In genomic region chr3:13851091-13851849, GRCh38 we compare ENCODE assay signal across 25 cellular contexts. TPM values are rescaled to one million over a fixed set of nuclear protein-coding genes. Genes with fewer than 3 reads are reported as not detected.
DNase-seq lines count a peak whose midpoint lies in the region; ATAC-seq and TF ChIP-seq lines count a peak whose summit lies in the region.
"Had no signal": no experiment of that assay in that cellular context is flagged by ENCODE, and none has a peak within 500 bp of the region (broad histone marks: within the 10 kb centered on the region; RNA-seq: fewer than 3 reads in every experiment).

No MANE protein-coding gene starts in this region.

- CTCF ChIA-PET in MCF 10A (lab: Yijun Ruan, JAX), result interaction anchor here (1.0 kb wide), 1 partner anchor 8 kb away, joined by 3 read pairs; no protein-coding TSS in a partner anchor

- no peak overlapping the region for H3K4me3 ChIP-seq in breast epithelium
- no peak overlapping the region for H3K4me3 ChIP-seq in upper lobe of right lung
- no peak overlapping the region for H3K4me3 ChIP-seq in gastrocnemius medialis
- H3K4me3 ChIP-seq: A549, GM23338, K562, skin epidermis, vagina had no signal

- intact Hi-C loops in MCF 10A (cut with micrococcal nuclease) (no loop called here), breast epithelium (cut with DNase I; ENCODE audit: low total_unique reads) (no loop called here), upper lobe of right lung (cut with DNase I) (no loop called here), gastrocnemius medialis (cut with DNase I; ENCODE audit: low total_unique reads) (no loop called here)

- ATAC-seq in upper lobe of right lung (no peak), gastrocnemius medialis (no peak)
- ATAC-seq: K562 had no signal

- H3K9me3 ChIP-seq in breast epithelium (no peaks in the 10 kb centered on the region), upper lobe of right lung (no peaks in the 10 kb centered on the region), gastrocnemius medialis (no peaks in the 10 kb centered on the region)
- H3K9me3 ChIP-seq: A549, BE2C, vagina had no signal

- no TSS peak for BruUV-seq in MCF 10A (replicated peaks; lab: Mats Ljungman, UMichigan)

- no peaks in the 10 kb centered on the region for H3K4me1 ChIP-seq in breast epithelium
- no peaks in the 10 kb centered on the region for H3K4me1 ChIP-seq in upper lobe of right lung
- no peaks in the 10 kb centered on the region for H3K4me1 ChIP-seq in gastrocnemius medialis
- H3K4me1 ChIP-seq: A549, BE2C had no signal

- in situ Hi-C loops in gastrocnemius medialis (cut with MboI; ENCODE audit: low sequenced_read_pairs in 4 of 4), result no loop called here

- H3K27ac ChIP-seq in breast epithelium (no peak overlapping the region), upper lobe of right lung (peak overlapping the region; percentile 36), gastrocnemius medialis (no peak overlapping the region)
- H3K27ac ChIP-seq: A549, vagina, WERI-Rb-1 had no signal

- H3K27me3 Mint-ChIP-seq in MCF 10A (ENCODE audit: insufficient read depth, unreplicated experiment), result no peaks in the 10 kb centered on the region
- H3K27me3 Mint-ChIP-seq in mesothelial cell of epicardium (ENCODE audit: low read depth), result no peaks in the 10 kb centered on the region
- H3K27me3 Mint-ChIP-seq: brain had no signal

- TF ChIP-seq POLR2A in breast epithelium (IDR thresholded peaks at IDR 0.05) (no peak), gastrocnemius medialis (IDR thresholded peaks at IDR 0.05) (no peak)

- H3K9me3 Mint-ChIP-seq in MCF 10A (ENCODE audit: unreplicated experiment) (no peaks in the 10 kb centered on the region), mesothelial cell of epicardium (peaks cover 3% of the 10 kb centered on the region)
- H3K9me3 Mint-ChIP-seq: brain, GM23338 had no signal

- H3K27me3 ChIP-seq in breast epithelium, result peaks cover 0 to 33% of the 10 kb centered on the region in 2 donors
- H3K27me3 ChIP-seq in upper lobe of right lung, result peaks cover 2% of the 10 kb centered on the region
- H3K27me3 ChIP-seq in gastrocnemius medialis, result peaks cover 0 to 7% (median 4%) of the 10 kb centered on the region in 3 donors
- H3K27me3 ChIP-seq: BE2C, vagina had no signal

- H3K27ac Mint-ChIP-seq in MCF 10A (ENCODE audit: low read depth, unreplicated experiment) (peak overlapping the region; percentile 85), mesothelial cell of epicardium (peak overlapping the region; percentile 76)
- H3K27ac Mint-ChIP-seq: GM23338 had no signal

- TF ChIP-seq CTCF in MCF 10A (IDR thresholded peaks at IDR 0.05; ENCODE audit: unreplicated experiment) (no peak), breast epithelium (IDR thresholded peaks at IDR 0.05) (no peak), mesothelial cell of epicardium (IDR thresholded peaks at IDR 0.05; ENCODE audit: unreplicated experiment) (no peak), upper lobe of right lung (IDR thresholded peaks at IDR 0.05) (no peak), gastrocnemius medialis (IDR thresholded peaks at IDR 0.05 in 4 of 5, conservative IDR thresholded peaks at IDR 0.05 in 1 of 5) (no peak)

- peaks cover 43% of the 10 kb centered on the region for H3K4me1 Mint-ChIP-seq in MCF 10A (ENCODE audit: insufficient read depth, unreplicated experiment)
- peaks cover 14% of the 10 kb centered on the region for H3K4me1 Mint-ChIP-seq in mesothelial cell of epicardium

- H3K36me3 Mint-ChIP-seq in MCF 10A (ENCODE audit: insufficient read depth, unreplicated experiment), result no peaks in the 10 kb centered on the region
- H3K36me3 Mint-ChIP-seq in mesothelial cell of epicardium, result no peaks in the 10 kb centered on the region

- POLR2A ChIA-PET in MCF 10A (lab: Yijun Ruan, JAX), result no interaction called here

- DNase-seq in MCF 10A (ENCODE audit: unreplicated experiment), result no peak
- DNase-seq in breast epithelium (ENCODE audit: low spot score in 2 of 2), result no peak
- peak; percentile 9 for DNase-seq in astrocyte of the hippocampus (ENCODE audit: low read depth, low spot score)
- no peak for DNase-seq in mesothelial cell of epicardium (ENCODE audit: low spot score in 2 of 2, unreplicated experiment in 2 of 2)
- DNase-seq in upper lobe of right lung, result no peak
- DNase-seq in NCI-H2196 treated with DMSO at 0.1 percent for 48 hours (lab: John Stamatoyannopoulos, UW; ENCODE audit: unreplicated experiment), result no peak
- no peak for DNase-seq in gastrocnemius medialis
- no peak for DNase-seq in NCI-H526 (lab: John Stamatoyannopoulos, UW)
- DNase-seq: BE2C; DMS79; effector CD8-positive, alpha-beta T cell; foreskin melanocyte; hypothalamus; NCI-H748 treated with DMSO at 0.1 percent for 48 hours; occipital lobe; substantia nigra; T-helper 9 cell; WERI-Rb-1 had no signal

- H3K36me3 ChIP-seq in breast epithelium, result no peaks in the 10 kb centered on the region
- no peaks in the 10 kb centered on the region for H3K36me3 ChIP-seq in upper lobe of right lung
- no peaks in the 10 kb centered on the region for H3K36me3 ChIP-seq in gastrocnemius medialis
- H3K36me3 ChIP-seq: BE2C, vagina, WERI-Rb-1 had no signal

- H3K4me3 Mint-ChIP-seq in MCF 10A (ENCODE audit: unreplicated experiment) (peak overlapping the region; percentile 5), mesothelial cell of epicardium (no peak overlapping the region)
- H3K4me3 Mint-ChIP-seq: brain, GM23338 had no signal

RNA-seq across cellular contexts. Expression of gene WNT7A, which starts 28.6 kb away (rescaled TPM):
- 0.47 and 0.61 TPM in 2 replicates for total RNA-seq in MCF 10A (2022)
- not detected for total RNA-seq in breast epithelium
- 0.89 to 1.0 TPM (median 0.99 TPM) in 3 replicates for total RNA-seq in mesothelial cell of epicardium
- total RNA-seq in upper lobe of right lung, result 6.6 TPM
- not detected for total RNA-seq in gastrocnemius medialis
- total RNA-seq: GM23338, K562, lung microvascular endothelial cell, vagina had no signal
